Comparison of ENCODE assay signal across 18 cellular contexts in genomic region chr1:17134036-17134435, GRCh38. TPM values are rescaled to one million over a fixed set of nuclear protein-coding genes. Genes with fewer than 3 reads are reported as not detected.
DNase-seq lines count a peak whose midpoint lies in the region; ATAC-seq and TF ChIP-seq lines count a peak whose summit lies in the region.
"Had no signal": no experiment of that assay in that cellular context is flagged by ENCODE, and none has a peak within 500 bp of the region (broad histone marks: within the 10 kb centered on the region; RNA-seq: fewer than 3 reads in every experiment).

No MANE protein-coding gene starts in this region.

- H3K18ac ChIP-seq in IMR-90 (ENCODE audit: low read depth, low read length) (no peak overlapping the region), mesenchymal stem cell (ENCODE audit: low read depth in 1 of 2, low read length in 2 of 2) (no peak overlapping the region)

- 42% methylated on average over 3 of the region's 4 CpGs; no CpG with 5 or more reads in 1 of the 2 experiments for WGBS in IMR-90 (ENCODE audit: extremely low coverage in 2 of 2, insufficient read length in 1 of 2), 2 experiments
- 88% methylated on average over 4 of the region's 4 CpGs for WGBS in mesenchymal stem cell

- H2AK9ac ChIP-seq in IMR-90 (replicated peaks; ENCODE audit: low read depth, low read length, poor library complexity): no peak overlapping the region

- H3K4ac ChIP-seq in IMR-90 (ENCODE audit: low read depth, low read length): no peak overlapping the region
- no peak overlapping the region for H3K4ac ChIP-seq in mesenchymal stem cell (ENCODE audit: low read depth in 1 of 2, low read length in 2 of 2)

- intact Hi-C loops in IMR-90 (cut with micrococcal nuclease) (no loop called here), Panc1 (cut with micrococcal nuclease; ENCODE audit: unreplicated experiment) (no loop called here), head of caudate nucleus (cut with DNase I) (no loop called here)

- no peaks in the 10 kb centered on the region for H3K36me3 ChIP-seq in IMR-90 (ENCODE audit: control insufficient read depth, insufficient read depth, low read length)
- no peaks in the 10 kb centered on the region for H3K36me3 ChIP-seq in Panc1 (ENCODE audit: control insufficient read depth, insufficient read depth, low read length)
- H3K36me3 ChIP-seq in mesenchymal stem cell (ENCODE audit: control insufficient read depth in 1 of 2, insufficient read depth in 2 of 2, low read depth in 1 of 2, low read length in 2 of 2): peaks cover 0 to 10% of the 10 kb centered on the region in 2 experiments
- no peaks in the 10 kb centered on the region for H3K36me3 ChIP-seq in effector memory CD4-positive, alpha-beta T cell (ENCODE audit: control insufficient read depth, insufficient read depth, low read length)
- H3K36me3 ChIP-seq: BLaER1 treated with 17β-estradiol and CSF1 and Interleukin-3, amounts not matched to agents 10 nM and 100 nM had no signal

- no peak overlapping the region for H2BK5ac ChIP-seq in IMR-90 (ENCODE audit: low read depth, low read length, poor library complexity, severe bottlenecking)
- H2BK5ac ChIP-seq in mesenchymal stem cell (ENCODE audit: low read depth, low read length, poor library complexity, severe bottlenecking): no peak overlapping the region

- H3K56ac ChIP-seq in IMR-90 (ENCODE audit: extremely low read depth, insufficient read depth, low read length): no peak overlapping the region

- no peak for TF ChIP-seq POLR2A in IMR-90 (IDR thresholded peaks at IDR 0.05; ENCODE audit: low read depth, low read length)

- 0 out of 3 replicates have a peak overlapping the region, but pooled peaks have one; percentile 83 for H2BK15ac ChIP-seq in IMR-90 (ENCODE audit: low read depth, low read length)
- no peak overlapping the region for H2BK15ac ChIP-seq in mesenchymal stem cell (ENCODE audit: low read depth, poor library complexity, severe bottlenecking)

- dilution Hi-C loops in IMR-90 (cut with HindIII; ENCODE audit: low sequenced_read_pairs, unreplicated experiment): no loop called here

- POLR2A ChIA-PET in IMR-90 (lab: Charles Lee; ENCODE audit: unreplicated experiment) (no interaction called here), Panc1 (lab: Charles Lee) (no interaction called here)

- H4K20me1 ChIP-seq in IMR-90 (ENCODE audit: insufficient read depth, low read length): no peaks in the 10 kb centered on the region
- H4K20me1 ChIP-seq: BLaER1 treated with 17β-estradiol and CSF1 and Interleukin-3, amounts not matched to agents 10 nM and 100 nM had no signal

- H3K14ac ChIP-seq in IMR-90 (replicated peaks; ENCODE audit: low read depth, low read length) (no peak overlapping the region), mesenchymal stem cell (ENCODE audit: low read length in 2 of 2) (no peak overlapping the region)

- CTCF ChIA-PET in IMR-90 (lab: Yijun Ruan, JAX) (no interaction called here), Panc1 (lab: Charles Lee) (no interaction called here)

- BruUV-seq in IMR-90 (replicated peaks; lab: Mats Ljungman, UMichigan) (no TSS peak), Panc1 (replicated peaks; lab: Mats Ljungman, UMichigan) (no TSS peak)

- no peak overlapping the region; the same call in 1 of the 2 replicates for H2BK120ac ChIP-seq in IMR-90 (ENCODE audit: low read depth, low read length)
- H2BK120ac ChIP-seq in mesenchymal stem cell (ENCODE audit: low read depth, low read length): no peak overlapping the region

- H4K8ac ChIP-seq in IMR-90 (ENCODE audit: low read depth in 2 of 2, low read length in 2 of 2): no peak overlapping the region
- no peak overlapping the region for H4K8ac ChIP-seq in mesenchymal stem cell (ENCODE audit: low read length)

- H3K4me3 ChIP-seq in IMR-90 (ENCODE audit: insufficient read depth, low read depth, low read length) (no peak overlapping the region), Panc1 (ENCODE audit: low read depth in 2 of 2, low read length in 2 of 2) (no peak overlapping the region), mesenchymal stem cell (ENCODE audit: insufficient read depth in 1 of 2, low read depth in 1 of 2, low read length in 2 of 2) (no peak overlapping the region)
- H3K4me3 ChIP-seq in effector memory CD4-positive, alpha-beta T cell (ENCODE audit: insufficient read depth, low read depth, low read length, poor library complexity, severe bottlenecking): no peak overlapping the region
- H3K4me3 ChIP-seq: BLaER1 treated with 17β-estradiol and CSF1 and Interleukin-3, amounts not matched to agents 10 nM and 100 nM; GM12878; K562 had no signal

- H2BK20ac ChIP-seq in IMR-90 (ENCODE audit: low read depth, low read length): no peak overlapping the region

- H3K79me1 ChIP-seq in IMR-90 (ENCODE audit: low read depth in 1 of 2, low read length in 2 of 2) (no peaks in the 10 kb centered on the region), mesenchymal stem cell (replicated peaks; ENCODE audit: low read length, poor library complexity, severe bottlenecking) (no peaks in the 10 kb centered on the region)

- H3K27ac ChIP-seq in IMR-90 (ENCODE audit: insufficient read depth, low read length) (no peak overlapping the region), Panc1 (ENCODE audit: low read length) (peak overlapping the region; percentile 84), mesenchymal stem cell (ENCODE audit: low read length, poor library complexity, severe bottlenecking) (no peak overlapping the region)
- H3K27ac ChIP-seq in effector memory CD4-positive, alpha-beta T cell (ENCODE audit: insufficient read depth, low read length, poor library complexity, severe bottlenecking): no peak overlapping the region
- H3K27ac ChIP-seq: BLaER1 treated with 17β-estradiol and CSF1 and Interleukin-3, amounts not matched to agents 10 nM and 100 nM had no signal

- H3K4me2 ChIP-seq in IMR-90 (ENCODE audit: low read depth, low read length) (no peak overlapping the region), mesenchymal stem cell (ENCODE audit: low read length, poor library complexity, severe bottlenecking) (no peak overlapping the region)

- DNase-seq in IMR-90 (no peak), NCI-H2171 treated with DMSO at 0.1 percent for 48 hours (lab: John Stamatoyannopoulos, UW) (peak; percentile 86), Panc1 (ENCODE audit: low read depth, low spot score) (no peak), mesenchymal stem cell (no peak), head of caudate nucleus (no peak), SIG-M5 treated with dmso at 0.1 percent for 504 hours (lab: John Stamatoyannopoulos, UW; ENCODE audit: unreplicated experiment) (no peak)
- DNase-seq in effector memory CD4-positive, alpha-beta T cell: no peak
- DNase-seq: Calu3; CD8-positive, alpha-beta T cell; DMS153; DND-41; EL; GOT3; H9 had no signal

- H4K5ac ChIP-seq in IMR-90 (ENCODE audit: low read depth, low read length): no peak overlapping the region

- no peak for TF ChIP-seq RAD21 in IMR-90 (IDR thresholded peaks at IDR 0.05; ENCODE audit: low read length)

- H3K23ac ChIP-seq in IMR-90 (ENCODE audit: low read depth, low read length) (no peak overlapping the region), mesenchymal stem cell (ENCODE audit: low read length in 2 of 2) (no peak overlapping the region)

- H2AFZ ChIP-seq in IMR-90 (replicated peaks; ENCODE audit: low read length, poor library complexity) (peak overlapping the region; percentile 58), mesenchymal stem cell (ENCODE audit: low read depth, low read length) (no peak overlapping the region)

- H3K9ac ChIP-seq in IMR-90 (ENCODE audit: low read depth, low read length) (no peak overlapping the region), mesenchymal stem cell (ENCODE audit: low read length) (no peak overlapping the region)
- H3K9ac ChIP-seq: BLaER1 treated with 17β-estradiol and CSF1 and Interleukin-3, amounts not matched to agents 10 nM and 100 nM had no signal

- H2AK5ac ChIP-seq in IMR-90 (ENCODE audit: low read depth, low read length): no peak overlapping the region
- peak overlapping the region; percentile 34 for H2AK5ac ChIP-seq in mesenchymal stem cell (ENCODE audit: low read length, severe bottlenecking)

- TF ChIP-seq CTCF in IMR-90 (conservative IDR thresholded peaks at IDR 0.05; ENCODE audit: low read depth, low read length): no peak
- no peak for TF ChIP-seq CTCF in Panc1 (IDR thresholded peaks at IDR 0.05)

- no peaks in the 10 kb centered on the region; the same call in none of the 2 replicates for H3K4me1 ChIP-seq in IMR-90 (ENCODE audit: control insufficient read depth, insufficient read depth, low read length)
- peaks cover 40% of the 10 kb centered on the region for H3K4me1 ChIP-seq in Panc1 (ENCODE audit: control insufficient read depth, insufficient read depth, low read length)
- peaks cover 17% of the 10 kb centered on the region for H3K4me1 ChIP-seq in mesenchymal stem cell (ENCODE audit: control insufficient read depth, insufficient read depth, low read depth, low read length)
- H3K4me1 ChIP-seq in effector memory CD4-positive, alpha-beta T cell (ENCODE audit: control insufficient read depth, insufficient read depth, low read length, poor library complexity, severe bottlenecking): no peaks in the 10 kb centered on the region

- ATAC-seq in IMR-90 (ENCODE audit: low read depth) (no peak), Panc1 (no peak)
- ATAC-seq: CD8-positive, alpha-beta T cell; GM12878; K562 had no signal

- H3K9me3 ChIP-seq in IMR-90 (ENCODE audit: control insufficient read depth, insufficient read depth, low read length) (no peaks in the 10 kb centered on the region), Panc1 (ENCODE audit: control insufficient read depth, insufficient read depth, low read depth, low read length) (no peaks in the 10 kb centered on the region), mesenchymal stem cell (ENCODE audit: control insufficient read depth, low read length) (no peaks in the 10 kb centered on the region)
- H3K9me3 ChIP-seq in effector memory CD4-positive, alpha-beta T cell (ENCODE audit: control insufficient read depth, low read length): no peaks in the 10 kb centered on the region

- no peak overlapping the region for H4K91ac ChIP-seq in IMR-90 (ENCODE audit: insufficient read depth, low read depth, low read length)
- no peak overlapping the region for H4K91ac ChIP-seq in mesenchymal stem cell (ENCODE audit: low read length)

- H3K27me3 ChIP-seq in IMR-90 (ENCODE audit: control insufficient read depth, insufficient read depth, low read length) (peaks cover 10% of the 10 kb centered on the region; the same call in 1 of the 2 replicates), Panc1 (ENCODE audit: control insufficient read depth, insufficient read depth, low read length) (no peaks in the 10 kb centered on the region), mesenchymal stem cell (ENCODE audit: control insufficient read depth in 1 of 2, insufficient read depth in 1 of 2, low read length in 2 of 2) (peaks cover 0 to 73% of the 10 kb centered on the region in 2 experiments)
- H3K27me3 ChIP-seq in effector memory CD4-positive, alpha-beta T cell (replicated peaks; ENCODE audit: control insufficient read depth, insufficient read depth, low read length, poor library complexity, severe bottlenecking): no peaks in the 10 kb centered on the region
- H3K27me3 ChIP-seq: BLaER1 treated with 17β-estradiol and CSF1 and Interleukin-3, amounts not matched to agents 10 nM and 100 nM had no signal

- in situ Hi-C loops in IMR-90 (cut with MboI; ENCODE audit: low sequenced_read_pairs) (no loop called here), Panc1 (cut with HindIII; ENCODE audit: low pct_unique_long_range_greater_than_20kb, low sequenced_read_pairs) (no loop called here)

- H3K9me1 ChIP-seq in IMR-90 (ENCODE audit: insufficient read depth, low read length): peaks cover 8% of the 10 kb centered on the region; the same call in 1 of the 2 replicates

- no peak overlapping the region for H2BK12ac ChIP-seq in mesenchymal stem cell (ENCODE audit: low read length in 2 of 2)

RNA-seq across cellular contexts. Expression of gene PADI2, which starts 14.8 kb away (rescaled TPM):
- not detected in 2 replicates for total RNA-seq in IMR-90 (2012; rRNA removed)
- not detected in 2 replicates for polyA plus RNA-seq in IMR-90 (2012; rRNA removed)
- not detected in 2 replicates for polyA plus RNA-seq in IMR-90 (2012; cell fraction: cytosol; rRNA removed)
- polyA plus RNA-seq in IMR-90 (2012; cell fraction: nucleus; rRNA removed; ENCODE audit: low replicate concordance): not detected in 2 replicates
- 507 TPM for total RNA-seq in Panc1 (2021; ENCODE audit: unreplicated experiment)
- polyA plus RNA-seq in Panc1 (2012; ENCODE audit: insufficient read length): 830 TPM
- 0.04 TPM for polyA plus RNA-seq in mesenchymal stem cell (2013, experiment 1 of 2)
- polyA plus RNA-seq in mesenchymal stem cell (2013, experiment 2 of 2): 0.03 TPM
- total RNA-seq: A172; CD8-positive, alpha-beta T cell had no signal

Comparison
In these comparisons a context has a peak if more than half of its experiments do, and no peak if none do; other contexts are left out.
1. RNA of gene PADI2, which starts 14.8 kb away (total RNA-seq): 507 TPM in Panc1 (single experiment); not detected in IMR-90; every median in the first group is over 100 times any median in the second.